In the genomic region with DNA sequence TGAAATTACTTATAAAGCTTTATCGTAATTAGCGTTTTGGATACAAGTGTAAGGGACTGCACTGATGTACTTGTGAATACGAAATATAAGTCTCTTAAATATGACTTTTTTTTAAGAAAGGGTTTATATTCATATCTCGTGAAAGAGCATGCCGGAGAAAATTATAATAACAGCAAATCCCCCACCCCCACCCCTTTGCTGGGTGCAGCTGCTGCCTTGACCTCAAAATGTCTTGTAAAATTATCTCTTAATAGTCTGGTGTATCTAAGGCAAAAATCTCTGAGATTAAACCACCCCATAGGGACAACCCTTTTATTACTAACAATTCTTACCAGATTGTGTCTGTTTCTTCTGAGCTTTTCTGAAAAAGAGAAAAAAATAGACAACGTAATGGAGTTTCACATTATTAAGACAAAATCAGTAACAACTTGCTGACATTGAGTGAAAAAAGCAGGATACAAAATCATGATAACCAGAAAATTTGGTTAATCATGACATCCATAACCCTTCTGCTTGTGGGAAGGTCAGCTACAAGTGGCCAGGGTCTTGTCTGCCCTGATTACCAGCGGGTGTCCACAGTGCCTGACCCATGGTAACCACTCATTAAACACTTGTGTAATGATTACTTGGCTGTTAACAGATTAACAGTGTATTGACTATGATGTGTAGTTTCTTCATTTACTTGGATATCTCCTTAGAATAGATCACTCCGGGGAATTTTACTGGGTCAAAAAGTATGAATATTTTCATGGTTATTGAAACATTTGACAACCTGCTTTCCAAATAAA, we compare ENCODE assay signal across 8 cellular contexts. TPM values are rescaled to one million over a fixed set of nuclear protein-coding genes. Genes with fewer than 3 reads are reported as not detected.
DNase-seq lines count a peak whose midpoint lies in the region; ATAC-seq and TF ChIP-seq lines count a peak whose summit lies in the region.

No MANE protein-coding gene starts in this region.

- H3K4me3 ChIP-seq in BLaER1 (no peak overlapping the region), choroid plexus epithelial cell (ENCODE audit: low read depth, low read length) (peak overlapping the region; percentile 96)

- H3K27me3 ChIP-seq in BLaER1 (no peaks in the 10 kb centered on the region), foreskin keratinocyte (no peaks in the 10 kb centered on the region)

- H4K20me1 ChIP-seq in BLaER1, result no peaks in the 10 kb centered on the region

- no peaks in the 10 kb centered on the region for H3K27me3 Mint-ChIP-seq in naive thymus-derived CD8-positive, alpha-beta T cell

- peak overlapping the region; percentile 67 to 92 (median 88) for H3K4me3 Mint-ChIP-seq in naive thymus-derived CD8-positive, alpha-beta T cell

- H3K9me3 ChIP-seq in BLaER1, result no peaks in the 10 kb centered on the region

- TF ChIP-seq CTCF in choroid plexus epithelial cell (conservative IDR thresholded peaks at IDR 0.05; ENCODE audit: low read depth, low read length) (no peak), foreskin keratinocyte (conservative IDR thresholded peaks at IDR 0.05) (no peak)

- DNase-seq in LHCN-M2 (ENCODE audit: low read depth), result peak; percentile 69
- no peak for DNase-seq in choroid plexus epithelial cell (ENCODE audit: low read depth)
- no peak for DNase-seq in naive thymus-derived CD8-positive, alpha-beta T cell
- DNase-seq in iPS-NIHi7 (ENCODE audit: extremely low spot score), result no peak
- no peak for DNase-seq in NCI-H1105 (lab: John Stamatoyannopoulos, UW)
- no peak for DNase-seq in foreskin keratinocyte

- H3K9ac ChIP-seq in BLaER1, result no peak overlapping the region

- peaks cover 11 to 41% (median 34%) of the 10 kb centered on the region in 4 donors for H3K4me1 Mint-ChIP-seq in naive thymus-derived CD8-positive, alpha-beta T cell

- H3K36me3 ChIP-seq in BLaER1, result no peaks in the 10 kb centered on the region

- no peak for ATAC-seq in naive thymus-derived CD8-positive, alpha-beta T cell
- ATAC-seq in HG03520 (IDR thresholded peaks at IDR 0.05; ENCODE audit: unreplicated experiment) (no peak), foreskin keratinocyte (no peak)

- POLR2A ChIA-PET in naive thymus-derived CD8-positive, alpha-beta T cell (lab: Charles Lee), result interaction anchor here (0.5 to 2.3 kb wide), 4 partner anchors 9 to 405 kb away, joined by 3 to 15 read pairs (median 4); no protein-coding TSS in a partner anchor

- no peak overlapping the region for H3K27ac ChIP-seq in BLaER1
- H3K27ac ChIP-seq in foreskin keratinocyte, result no peak overlapping the region

- peak overlapping the region in 4 of 10 donors; percentile 80 to 90 (median 84) for H3K27ac Mint-ChIP-seq in naive thymus-derived CD8-positive, alpha-beta T cell

- H3K36me3 Mint-ChIP-seq in naive thymus-derived CD8-positive, alpha-beta T cell, result peaks cover 0 to 10% (median 0%) of the 10 kb centered on the region in 3 donors

- H3K4me2 ChIP-seq in BLaER1, result peak overlapping the region; percentile 90

- no peaks in the 10 kb centered on the region for H3K9me3 Mint-ChIP-seq in naive thymus-derived CD8-positive, alpha-beta T cell

- H3K4me1 ChIP-seq in BLaER1 (peaks cover 30% of the 10 kb centered on the region), foreskin keratinocyte (peaks cover 12% of the 10 kb centered on the region)

RNA-seq across cellular contexts. Expression of gene STRADB, which starts 1.5 kb away (rescaled TPM):
- total RNA-seq in LHCN-M2 (2014; rRNA removed), result 255 and 259 TPM in 2 replicates
- 48.6 TPM for polyA plus RNA-seq in LHCN-M2 (2012)
- total RNA-seq in naive thymus-derived CD8-positive, alpha-beta T cell, result 10 to 100 TPM; 17.9 to 20.4 TPM
- polyA plus RNA-seq in naive thymus-derived CD8-positive, alpha-beta T cell, result 10 to 100 TPM; 31.5 to 33.8 (median 33.5) TPM
- total RNA-seq in foreskin keratinocyte, result 19.0 and 19.7 TPM in 2 replicates
- polyA plus RNA-seq in foreskin keratinocyte, result 11.8 and 15.4 TPM in 2 replicates

RNA-seq across cellular contexts. Expression of gene TRAK2, which starts 1.8 kb away (rescaled TPM):
- total RNA-seq in LHCN-M2 (2014; rRNA removed) (47.8 and 73.9 TPM in 2 replicates), foreskin keratinocyte (11.7 and 12.5 TPM in 2 replicates)
- polyA plus RNA-seq in LHCN-M2 (2012), result 23.2 TPM
- 10 to 100 TPM; 36.5 to 37.9 TPM for total RNA-seq in naive thymus-derived CD8-positive, alpha-beta T cell
- 10 to 100 TPM; 20.9 to 30.7 (median 24.7) TPM for polyA plus RNA-seq in naive thymus-derived CD8-positive, alpha-beta T cell
- 2.8 and 3.2 TPM in 2 replicates for polyA plus RNA-seq in foreskin keratinocyte

Comparison
In these comparisons a context has a peak if more than half of its experiments do, and no peak if none do; other contexts are left out.
1. RNA of gene STRADB, which starts 1.5 kb away (total RNA-seq): 255 to 259 TPM in LHCN-M2; 17.9 to 20.4 TPM in naive thymus-derived CD8-positive, alpha-beta T cell and 19.0 to 19.7 TPM in foreskin keratinocyte; every median in the first group is over 10 times any median in the second.